9 cellular contexts compared by ENCODE assay signal in the genomic region with DNA sequence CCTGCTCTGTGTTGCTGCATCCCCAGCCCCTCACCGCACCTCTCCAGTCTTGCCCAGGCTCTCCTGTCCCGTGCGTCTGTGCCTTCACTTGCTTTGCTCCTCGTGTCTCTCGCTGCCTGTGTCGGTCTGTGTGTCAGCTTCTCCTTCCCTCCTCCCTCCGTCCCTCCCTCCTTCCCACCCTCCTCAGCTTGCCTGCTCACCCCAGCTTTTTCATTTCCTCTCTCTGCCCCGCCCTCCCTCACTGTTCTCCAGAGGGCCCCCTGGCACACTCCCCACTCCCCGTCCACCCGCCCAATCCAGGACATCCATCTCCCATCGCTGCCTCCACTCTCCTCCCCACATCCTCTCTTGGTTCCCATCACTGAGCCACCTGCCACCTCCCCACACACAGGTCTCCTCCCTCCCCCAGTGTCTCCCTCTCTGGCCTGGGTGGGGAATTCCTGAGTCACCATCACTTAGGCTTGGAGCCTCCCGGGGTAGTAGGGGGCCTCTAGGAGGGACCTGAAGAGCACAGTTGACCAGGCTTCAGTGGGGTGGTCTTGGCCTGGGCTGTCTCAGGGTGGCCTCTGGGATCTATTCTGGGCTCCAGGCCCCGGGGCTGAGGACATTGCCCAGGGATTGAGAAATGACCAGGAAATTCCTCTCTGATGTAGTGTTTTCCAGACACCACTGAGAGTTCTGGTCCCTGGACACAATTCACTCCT. TPM values are rescaled to one million over a fixed set of nuclear protein-coding genes. Genes with fewer than 3 reads are reported as not detected.
DNase-seq lines count a peak whose midpoint lies in the region; ATAC-seq and TF ChIP-seq lines count a peak whose summit lies in the region.
"Had no signal": no experiment of that assay in that cellular context is flagged by ENCODE, and none has a peak within 500 bp of the region (broad histone marks: within the 10 kb centered on the region; RNA-seq: fewer than 3 reads in every experiment).

Gene PTGIR, minus strand, starts transcription at position 132 of the 704 bp plus-strand sequence. CDS start 864 bp downstream, outside the sequence.

- no peak within 1 kb of the TSS for H2AK5ac ChIP-seq in mesenchymal stem cell (ENCODE audit: low read length, severe bottlenecking)

- no peak for DNase-seq in CD8-positive, alpha-beta memory T cell
- DNase-seq in Jurkat, Clone E6-1 (ENCODE audit: low read depth, low spot score), result no peak
- peak; percentile 76 for DNase-seq in amniotic epithelial cell (ENCODE audit: low read depth)
- peak; percentile 96 for DNase-seq in mesenchymal stem cell
- no peak for DNase-seq in vagina (ENCODE audit: extremely low spot score in 2 of 2)
- DNase-seq in effector memory CD4-positive, alpha-beta T cell, result no peak
- DNase-seq in cerebellar cortex (ENCODE audit: low spot score), result no peak

- POLR2A ChIA-PET in CD8-positive, alpha-beta memory T cell (lab: Charles Lee), result interaction anchor here (1.1 kb wide), 1 partner anchor 25 kb away, joined by 3 read pairs; no protein-coding TSS in a partner anchor

- H3K14ac ChIP-seq in mesenchymal stem cell (ENCODE audit: low read length in 2 of 2), result peak within 1 kb of the TSS in 1 of 2 experiments; percentile 91

- H3K9me3 Mint-ChIP-seq in CD8-positive, alpha-beta memory T cell, result no peaks in the 10 kb centered on the region

- H3K27ac ChIP-seq in CD8-positive, alpha-beta memory T cell (ENCODE audit: low read depth, low read length), result no peak within 1 kb of the TSS
- H3K27ac ChIP-seq in mesenchymal stem cell (ENCODE audit: low read length, poor library complexity, severe bottlenecking) (no peak within 1 kb of the TSS), vagina (peak within 1 kb of the TSS; percentile 87)
- no peak within 1 kb of the TSS for H3K27ac ChIP-seq in effector memory CD4-positive, alpha-beta T cell (ENCODE audit: insufficient read depth, low read length, poor library complexity, severe bottlenecking)

- H3K4me1 ChIP-seq in CD8-positive, alpha-beta memory T cell (ENCODE audit: insufficient read depth, low read length), result peaks cover 32% of the 10 kb centered on the region
- H3K4me1 ChIP-seq in mesenchymal stem cell (ENCODE audit: control insufficient read depth, insufficient read depth, low read depth, low read length), result peaks cover 10% of the 10 kb centered on the region
- peaks cover 36% of the 10 kb centered on the region for H3K4me1 ChIP-seq in vagina
- H3K4me1 ChIP-seq in effector memory CD4-positive, alpha-beta T cell (ENCODE audit: control insufficient read depth, insufficient read depth, low read length, poor library complexity, severe bottlenecking), result peaks cover 7% of the 10 kb centered on the region

- H3K18ac ChIP-seq in mesenchymal stem cell (ENCODE audit: low read depth in 1 of 2, low read length in 2 of 2), result peak within 1 kb of the TSS; percentile 79 to 98

- H3K27ac Mint-ChIP-seq in CD8-positive, alpha-beta memory T cell, result peak within 1 kb of the TSS in 3 of 8 donors; percentile 8 to 38 (median 29)

- no peak within 1 kb of the TSS for H3K4me2 ChIP-seq in mesenchymal stem cell (ENCODE audit: low read length, poor library complexity, severe bottlenecking)

- TF ChIP-seq POLR2A in vagina (IDR thresholded peaks at IDR 0.05), result no peak

- H3K36me3 Mint-ChIP-seq in CD8-positive, alpha-beta memory T cell, result no peaks in the 10 kb centered on the region

- no peaks in the 10 kb centered on the region for H3K9me3 ChIP-seq in CD8-positive, alpha-beta memory T cell (ENCODE audit: low read length)
- H3K9me3 ChIP-seq in mesenchymal stem cell (ENCODE audit: control insufficient read depth, low read length), result no peaks in the 10 kb centered on the region
- no peaks in the 10 kb centered on the region for H3K9me3 ChIP-seq in vagina
- H3K9me3 ChIP-seq in effector memory CD4-positive, alpha-beta T cell (ENCODE audit: control insufficient read depth, low read length), result no peaks in the 10 kb centered on the region

- peak within 1 kb of the TSS; percentile 90 for H2BK15ac ChIP-seq in mesenchymal stem cell (ENCODE audit: low read depth, poor library complexity, severe bottlenecking)

- H3K79me1 ChIP-seq in mesenchymal stem cell (replicated peaks; ENCODE audit: low read length, poor library complexity, severe bottlenecking), result no peaks in the 10 kb centered on the region

- H4K8ac ChIP-seq in mesenchymal stem cell (ENCODE audit: low read length), result peak within 1 kb of the TSS; percentile 74

- ATAC-seq in GM18858 (IDR thresholded peaks at IDR 0.05; ENCODE audit: unreplicated experiment), result no peak

- H3K4me3 ChIP-seq in CD8-positive, alpha-beta memory T cell (ENCODE audit: low read length), result no peak within 1 kb of the TSS
- H3K4me3 ChIP-seq in Jurkat, Clone E6-1 (ENCODE audit: low read length), result 0 out of 2 replicates have a peak within 1 kb of the TSS, but pooled peaks have one; percentile 3
- H3K4me3 ChIP-seq in mesenchymal stem cell (ENCODE audit: insufficient read depth in 1 of 2, low read depth in 1 of 2, low read length in 2 of 2) (peak within 1 kb of the TSS in 1 of 2 experiments; percentile 78), vagina (peak within 1 kb of the TSS; percentile 17 to 27)
- H3K4me3 ChIP-seq in effector memory CD4-positive, alpha-beta T cell (ENCODE audit: insufficient read depth, low read depth, low read length, poor library complexity, severe bottlenecking), result no peak within 1 kb of the TSS

- CTCF ChIA-PET in CD8-positive, alpha-beta memory T cell (lab: Charles Lee), result interaction anchor here (0.9 kb wide), 1 partner anchor 11 kb away, joined by 4 read pairs; no protein-coding TSS in a partner anchor

- H2AFZ ChIP-seq in mesenchymal stem cell (ENCODE audit: low read depth, low read length), result no peak within 1 kb of the TSS

- peak within 1 kb of the TSS; percentile 93 for H2BK120ac ChIP-seq in mesenchymal stem cell (ENCODE audit: low read depth, low read length)

- TF ChIP-seq CTCF in vagina (IDR thresholded peaks at IDR 0.05), result no peak

- H3K9ac ChIP-seq in mesenchymal stem cell (ENCODE audit: low read length), result peak within 1 kb of the TSS; percentile 83

- no peaks in the 10 kb centered on the region for H3K27me3 ChIP-seq in CD8-positive, alpha-beta memory T cell (ENCODE audit: insufficient read depth, low read length, poor library complexity, severe bottlenecking)
- H3K27me3 ChIP-seq in mesenchymal stem cell (ENCODE audit: control insufficient read depth in 1 of 2, insufficient read depth in 1 of 2, low read length in 2 of 2) (peaks cover 0 to 19% of the 10 kb centered on the region in 2 experiments), vagina (no peaks in the 10 kb centered on the region)
- H3K27me3 ChIP-seq in effector memory CD4-positive, alpha-beta T cell (replicated peaks; ENCODE audit: control insufficient read depth, insufficient read depth, low read length, poor library complexity, severe bottlenecking), result no peaks in the 10 kb centered on the region

- H3K27me3 Mint-ChIP-seq in CD8-positive, alpha-beta memory T cell, result peaks cover 2 to 28% of the 10 kb centered on the region in 2 donors

- intact Hi-C loops in vagina (cut with DNase I), result loop anchor here (5.0 kb wide), 1 partner anchor 37 kb away; the partner anchor contains the start of gene DACT3

- peak within 1 kb of the TSS in 1 of 7 donors; percentile 32 for H3K4me3 Mint-ChIP-seq in CD8-positive, alpha-beta memory T cell

- 11% methylated on average over 13 of the region's 13 CpGs for WGBS in mesenchymal stem cell

- H3K4me1 Mint-ChIP-seq in CD8-positive, alpha-beta memory T cell, result peaks cover 1 to 12% (median 2%) of the 10 kb centered on the region in 3 donors

- peak within 1 kb of the TSS; percentile 84 to 100 for H2BK12ac ChIP-seq in mesenchymal stem cell (ENCODE audit: low read length in 2 of 2)

- no peaks in the 10 kb centered on the region for H3K36me3 ChIP-seq in CD8-positive, alpha-beta memory T cell (ENCODE audit: insufficient read depth, low read length)
- H3K36me3 ChIP-seq in mesenchymal stem cell (ENCODE audit: control insufficient read depth in 1 of 2, insufficient read depth in 2 of 2, low read depth in 1 of 2, low read length in 2 of 2) (peaks cover 0 to 5% of the 10 kb centered on the region in 2 experiments), vagina (no peaks in the 10 kb centered on the region)
- H3K36me3 ChIP-seq in effector memory CD4-positive, alpha-beta T cell (ENCODE audit: control insufficient read depth, insufficient read depth, low read length), result no peaks in the 10 kb centered on the region

- H4K91ac ChIP-seq in mesenchymal stem cell (ENCODE audit: low read length), result peak within 1 kb of the TSS; percentile 86

- peak within 1 kb of the TSS; percentile 89 to 96 for H3K4ac ChIP-seq in mesenchymal stem cell (ENCODE audit: low read depth in 1 of 2, low read length in 2 of 2)

- H3K23ac ChIP-seq in mesenchymal stem cell (ENCODE audit: low read length in 2 of 2), result peak within 1 kb of the TSS in 1 of 2 experiments; percentile 25

- H2BK5ac ChIP-seq in mesenchymal stem cell (ENCODE audit: low read depth, low read length, poor library complexity, severe bottlenecking), result no peak within 1 kb of the TSS

RNA-seq across cellular contexts. Expression of gene PTGIR, which starts in this region (rescaled TPM):
- total RNA-seq in CD8-positive, alpha-beta memory T cell, result 10 to 100 TPM; 17.7 to 18.4 TPM
- not detected for polyA plus RNA-seq in CD8-positive, alpha-beta memory T cell
- 0.85 TPM for polyA plus RNA-seq in Jurkat, Clone E6-1 (2012; ENCODE audit: insufficient read depth, insufficient read length)
- polyA plus RNA-seq in mesenchymal stem cell (2013, experiment 1 of 2), result 20.7 TPM
- polyA plus RNA-seq in mesenchymal stem cell (2013, experiment 2 of 2), result 19.9 TPM
- 10.8 TPM for total RNA-seq in vagina
- total RNA-seq: NCI-H460 had no signal

Comparison
In these comparisons a context has a peak if more than half of its experiments do, and no peak if none do; other contexts are left out.
1. DNase-seq: peak in amniotic epithelial cell (single experiment) and mesenchymal stem cell (single experiment); none in CD8-positive, alpha-beta memory T cell (0 of 5), Jurkat, Clone E6-1 (single experiment), vagina (0 of 2), effector memory CD4-positive, alpha-beta T cell (0 of 3) and cerebellar cortex (single experiment).
2. H3K4me3 ChIP-seq: peak in Jurkat, Clone E6-1 (single experiment) and vagina (2 of 2); none in CD8-positive, alpha-beta memory T cell (single experiment) and effector memory CD4-positive, alpha-beta T cell (single experiment).